In the genomic region with DNA sequence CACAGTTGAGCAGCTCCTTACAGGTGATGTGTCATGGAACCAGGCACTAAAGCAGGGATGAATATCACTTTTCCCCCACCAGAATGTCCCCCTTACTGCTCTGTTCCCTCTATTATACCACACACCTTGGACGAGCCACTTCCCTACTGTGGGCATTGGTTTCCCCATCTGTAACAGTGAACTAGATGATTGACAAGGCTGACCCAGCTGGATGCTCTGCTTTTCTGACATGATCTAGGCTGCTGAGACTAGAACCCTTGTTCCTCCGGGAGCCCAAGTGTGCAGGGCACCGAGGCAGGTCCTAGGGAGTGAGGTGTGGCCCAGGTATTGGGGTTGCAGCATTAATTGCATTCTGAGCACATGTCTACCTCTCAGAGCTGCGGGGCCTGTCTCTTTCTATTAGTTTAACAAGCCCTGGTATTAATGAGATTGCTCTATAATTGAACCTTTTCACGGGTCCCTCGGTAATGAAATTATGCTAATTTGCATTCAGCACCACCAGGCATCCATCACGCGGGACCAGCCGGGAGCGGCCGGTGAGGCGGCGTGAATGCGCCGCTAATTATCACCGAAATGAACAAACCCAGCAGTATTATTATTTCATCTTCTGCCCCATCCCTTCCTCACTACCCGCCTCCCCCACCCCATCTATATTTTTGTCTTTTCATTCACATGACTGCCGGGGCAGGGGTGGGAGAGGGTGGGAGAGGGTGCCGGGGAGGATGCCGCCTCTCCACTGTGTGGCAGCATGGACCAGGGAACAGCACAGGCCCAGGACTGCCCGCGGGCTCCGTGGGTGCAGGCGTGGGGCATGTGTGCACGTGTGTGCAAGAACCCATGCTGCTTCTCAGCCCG, we compare ENCODE assay signal across 18 cellular contexts.
DNase-seq lines count a peak whose midpoint lies in the region; ATAC-seq, FAIRE-seq and TF ChIP-seq lines count a peak whose summit lies in the region.
"Had no signal": no experiment of that assay in that cellular context is flagged by ENCODE, and none has a peak within 500 bp of the region (broad histone marks: within the 10 kb centered on the region; RNA-seq: fewer than 3 reads in every experiment).

No MANE protein-coding gene starts in this region.

- H3K4me2 ChIP-seq in astrocyte (ENCODE audit: low read length) (peak overlapping the region; percentile 71), PC-9 (no peak overlapping the region)
- H3K4me2 ChIP-seq: smooth muscle cell had no signal

- H3K4me1 Mint-ChIP-seq in astrocyte (ENCODE audit: low read depth, unreplicated experiment), result peaks cover 17% of the 10 kb centered on the region
- H3K4me1 Mint-ChIP-seq in stimulated activated effector memory CD8-positive, alpha-beta T cell treated with anti-CD3 and anti-CD28 coated beads, Interleukin-12 subunit alpha, Interleukin-12 subunit beta, amount 100 ng/mL, for 72 hours, result no peaks in the 10 kb centered on the region
- H3K4me1 Mint-ChIP-seq: CD4-positive, CD25-positive, alpha-beta regulatory T cell; T-cell had no signal

- 0 out of 2 replicates have a peak, but pooled peaks cover 5% of the 10 kb centered on the region for H3F3A ChIP-seq in PC-9 (ENCODE audit: insufficient read depth, low read depth)

- POLR2A ChIA-PET in PC-9 (lab: Charles Lee; ENCODE audit: unreplicated experiment), result interaction anchor here (0.6 kb wide), 1 partner anchor 1665 kb away, joined by 20 read pairs; no protein-coding TSS in a partner anchor

- H3K79me2 ChIP-seq in astrocyte (ENCODE audit: insufficient read depth, low read length) (no peaks in the 10 kb centered on the region), PC-9 (ENCODE audit: low read depth) (no peaks in the 10 kb centered on the region)

- H4K20me1 ChIP-seq in astrocyte (ENCODE audit: insufficient read depth, low read length), result no peaks in the 10 kb centered on the region
- no peaks in the 10 kb centered on the region for H4K20me1 ChIP-seq in PC-9 (ENCODE audit: insufficient read depth)

- H3K9ac ChIP-seq in astrocyte (ENCODE audit: low read length), result no peak overlapping the region

- CTCF ChIA-PET in PC-9 (lab: Charles Lee), result no interaction called here

- H3K4me3 ChIP-seq in astrocyte (ENCODE audit: insufficient read depth, low read depth, low read length) (no peak overlapping the region), PC-9 (no peak overlapping the region)
- H3K4me3 ChIP-seq: ovary, smooth muscle cell had no signal

- H3K9me3 Mint-ChIP-seq in astrocyte (ENCODE audit: unreplicated experiment), result no peaks in the 10 kb centered on the region
- no peaks in the 10 kb centered on the region for H3K9me3 Mint-ChIP-seq in stimulated activated effector memory CD8-positive, alpha-beta T cell treated with anti-CD3 and anti-CD28 coated beads, Interleukin-12 subunit alpha, Interleukin-12 subunit beta, amount 100 ng/mL, for 72 hours
- H3K9me3 Mint-ChIP-seq: CD4-positive, CD25-positive, alpha-beta regulatory T cell; dendritic cell treated with granulocyte-macrophage colony-stimulating factor and Interleukin-4, amounts not matched to agents 40 ng/mL and 50 ng/mL, for 4 days; T-cell had no signal

- TF ChIP-seq CTCF in astrocyte (IDR thresholded peaks at IDR 0.05; ENCODE audit: insufficient read depth, low read depth, low read length) (no peak), PC-9 (conservative IDR thresholded peaks at IDR 0.05) (no peak)

- H3K9me3 ChIP-seq in astrocyte (ENCODE audit: insufficient read depth, low read depth, low read length), result no peaks in the 10 kb centered on the region
- no peaks in the 10 kb centered on the region for H3K9me3 ChIP-seq in PC-9 (ENCODE audit: insufficient read depth, low read depth)
- H3K9me3 ChIP-seq: ovary had no signal

- intact Hi-C loops in PC-9 (cut with micrococcal nuclease; ENCODE audit: unreplicated experiment), result no loop called here

- H3K27me3 Mint-ChIP-seq in astrocyte (ENCODE audit: low read depth, unreplicated experiment), result peaks cover 8% of the 10 kb centered on the region
- H3K27me3 Mint-ChIP-seq: type B pancreatic cell had no signal

- no peak overlapping the region for H3K27ac Mint-ChIP-seq in astrocyte (ENCODE audit: unreplicated experiment)
- no peak overlapping the region for H3K27ac Mint-ChIP-seq in stimulated activated effector memory CD8-positive, alpha-beta T cell treated with anti-CD3 and anti-CD28 coated beads, Interleukin-12 subunit alpha, Interleukin-12 subunit beta, amount 100 ng/mL, for 72 hours
- H3K27ac Mint-ChIP-seq: CD4-positive, CD25-positive, alpha-beta regulatory T cell; dendritic cell treated with granulocyte-macrophage colony-stimulating factor and Interleukin-4, amounts not matched to agents 40 ng/mL and 50 ng/mL, for 4 days; T-cell; type B pancreatic cell had no signal

- no peaks in the 10 kb centered on the region for H3K27me3 ChIP-seq in astrocyte (ENCODE audit: insufficient read depth, low read length)
- no peaks in the 10 kb centered on the region for H3K27me3 ChIP-seq in layer of hippocampus (ENCODE audit: control insufficient read depth, insufficient read depth, low read length)
- no peaks in the 10 kb centered on the region for H3K27me3 ChIP-seq in PC-9 (ENCODE audit: insufficient read depth, low read depth)
- H3K27me3 ChIP-seq: ovary had no signal

- FAIRE-seq in astrocyte (lab: Jason Lieb, UNC), result no peak
- FAIRE-seq: islet of Langerhans had no signal

- H3K27ac ChIP-seq in astrocyte (ENCODE audit: low read depth, low read length), result no peak overlapping the region
- peak overlapping the region; percentile 77 for H3K27ac ChIP-seq in layer of hippocampus (ENCODE audit: low read depth, low read length)
- H3K27ac ChIP-seq in PC-9, result no peak overlapping the region
- H3K27ac ChIP-seq: ovary had no signal

- H2AFZ ChIP-seq in astrocyte (ENCODE audit: low read depth, low read length) (no peak overlapping the region), PC-9 (no peak overlapping the region)

- H3K36me3 Mint-ChIP-seq in astrocyte (ENCODE audit: low read depth, unreplicated experiment), result no peaks in the 10 kb centered on the region
- no peaks in the 10 kb centered on the region for H3K36me3 Mint-ChIP-seq in stimulated activated effector memory CD8-positive, alpha-beta T cell treated with anti-CD3 and anti-CD28 coated beads, Interleukin-12 subunit alpha, Interleukin-12 subunit beta, amount 100 ng/mL, for 72 hours
- H3K36me3 Mint-ChIP-seq: CD4-positive, CD25-positive, alpha-beta regulatory T cell; T-cell; type B pancreatic cell had no signal

- DNase-seq in NCI-H82 (lab: John Stamatoyannopoulos, UW) (peak; percentile 44), NCI-H82 treated with DMSO at 0.1 percent for 48 hours (lab: John Stamatoyannopoulos, UW; ENCODE audit: unreplicated experiment) (no peak), astrocyte (ENCODE audit: low read depth) (no peak), HPDE6-E6E7 (ENCODE audit: extremely low spot score) (no peak), NCI-H2107 treated with DMSO at 0.1 percent for 48 hours (lab: John Stamatoyannopoulos, UW; ENCODE audit: unreplicated experiment) (no peak), PC-9 (no peak)
- peak in 1 of 2 donors; percentile 38 for DNase-seq in stimulated activated effector memory CD8-positive, alpha-beta T cell treated with anti-CD3 and anti-CD28 coated beads, Interleukin-12 subunit alpha, Interleukin-12 subunit beta, amount 100 ng/mL, for 72 hours (ENCODE audit: low spot score in 2 of 2)
- DNase-seq: 8988T; activated gamma-delta T cell treated with Interleukin-2 at 50 U/mL for 16 hours; CD4-positive, CD25-positive, alpha-beta regulatory T cell; IMR-90; ovary; T-cell had no signal

- no peaks in the 10 kb centered on the region for H3K36me3 ChIP-seq in astrocyte (ENCODE audit: insufficient read depth, low read length)
- H3K36me3 ChIP-seq in PC-9 (ENCODE audit: low read depth), result no peaks in the 10 kb centered on the region
- H3K36me3 ChIP-seq: ovary had no signal

- H3K9me2 ChIP-seq in PC-9 (ENCODE audit: insufficient read depth), result no peaks in the 10 kb centered on the region

- H3K4me1 ChIP-seq in astrocyte (ENCODE audit: insufficient read depth, low read length) (peaks cover 17% of the 10 kb centered on the region), PC-9 (replicated peaks; ENCODE audit: insufficient read depth) (peaks cover 12% of the 10 kb centered on the region)

- no TSS peak for BruUV-seq in PC-9 (replicated peaks; lab: Mats Ljungman, UMichigan)

- ATAC-seq in stimulated activated effector memory CD8-positive, alpha-beta T cell treated with anti-CD3 and anti-CD28 coated beads, Interleukin-12 subunit alpha, Interleukin-12 subunit beta, amount 100 ng/mL, for 72 hours, result peak; percentile 17
- ATAC-seq: T-cell had no signal

- H3K4me3 Mint-ChIP-seq in astrocyte (ENCODE audit: unreplicated experiment), result no peak overlapping the region
- no peak overlapping the region for H3K4me3 Mint-ChIP-seq in stimulated activated effector memory CD8-positive, alpha-beta T cell treated with anti-CD3 and anti-CD28 coated beads, Interleukin-12 subunit alpha, Interleukin-12 subunit beta, amount 100 ng/mL, for 72 hours
- H3K4me3 Mint-ChIP-seq: CD4-positive, CD25-positive, alpha-beta regulatory T cell; dendritic cell treated with granulocyte-macrophage colony-stimulating factor and Interleukin-4, amounts not matched to agents 40 ng/mL and 50 ng/mL, for 4 days; T-cell; type B pancreatic cell had no signal
